9 cellular contexts compared by ENCODE assay signal in genomic region chr7:125670926-125671572, GRCh38.
DNase-seq lines count a peak whose midpoint lies in the region; ATAC-seq, FAIRE-seq and TF ChIP-seq lines count a peak whose summit lies in the region.
"Had no signal": no experiment of that assay in that cellular context is flagged by ENCODE, and none has a peak within 500 bp of the region (broad histone marks: within the 10 kb centered on the region; RNA-seq: fewer than 3 reads in every experiment).

No MANE protein-coding gene starts in this region.

- no peaks in the 10 kb centered on the region; the same call in 1 of the 2 replicates for H3K9me2 ChIP-seq in OCI-LY1 (ENCODE audit: low read depth, low read length)

- H3K27ac Mint-ChIP-seq in natural killer cell: no peak overlapping the region
- H3K27ac Mint-ChIP-seq in natural killer cell treated with Interleukin-12 subunit alpha and Interleukin-12 subunit beta and Interleukin-15 and Interleukin-18, amount 100 ng/mL, for 72 hours: no peak overlapping the region
- H3K27ac Mint-ChIP-seq: naive B cell had no signal

- no peak overlapping the region for H2AFZ ChIP-seq in OCI-LY1 (ENCODE audit: low read length)

- H3K9ac ChIP-seq in OCI-LY1 (ENCODE audit: low read length): no peak overlapping the region

- H3K4me1 ChIP-seq in OCI-LY1 (ENCODE audit: insufficient read depth, low read length, severe bottlenecking) (no peaks in the 10 kb centered on the region), tibial artery (no peaks in the 10 kb centered on the region)

- H3K4me2 ChIP-seq in OCI-LY1 (ENCODE audit: low read length): no peak overlapping the region

- no peaks in the 10 kb centered on the region for H3K36me3 Mint-ChIP-seq in natural killer cell
- no peaks in the 10 kb centered on the region for H3K36me3 Mint-ChIP-seq in natural killer cell treated with Interleukin-12 subunit alpha and Interleukin-12 subunit beta and Interleukin-15 and Interleukin-18, amount 100 ng/mL, for 72 hours
- H3K36me3 Mint-ChIP-seq: naive B cell had no signal

- H3K27ac ChIP-seq in OCI-LY1 (ENCODE audit: low read depth, low read length, poor library complexity, severe bottlenecking) (no peak overlapping the region), tibial artery (no peak overlapping the region)

- no peak overlapping the region for H3K4me3 ChIP-seq in OCI-LY1 (ENCODE audit: low read depth, low read length, poor library complexity, severe bottlenecking)
- no peak overlapping the region for H3K4me3 ChIP-seq in tibial artery
- H3K4me3 ChIP-seq in foreskin fibroblast (ENCODE audit: low read depth in 1 of 2, low read length in 2 of 2): no peak overlapping the region

- H3K4me1 Mint-ChIP-seq in natural killer cell: no peaks in the 10 kb centered on the region
- no peaks in the 10 kb centered on the region for H3K4me1 Mint-ChIP-seq in natural killer cell treated with Interleukin-12 subunit alpha and Interleukin-12 subunit beta and Interleukin-15 and Interleukin-18, amount 100 ng/mL, for 72 hours (ENCODE audit: low read depth in 2 of 2)
- H3K4me1 Mint-ChIP-seq: naive B cell had no signal

- no peaks in the 10 kb centered on the region for H3K27me3 Mint-ChIP-seq in natural killer cell (ENCODE audit: low read depth in 2 of 2)
- no peaks in the 10 kb centered on the region for H3K27me3 Mint-ChIP-seq in natural killer cell treated with Interleukin-12 subunit alpha and Interleukin-12 subunit beta and Interleukin-15 and Interleukin-18, amount 100 ng/mL, for 72 hours
- H3K27me3 Mint-ChIP-seq: naive B cell had no signal

- H3K4me3 Mint-ChIP-seq in natural killer cell: no peak overlapping the region
- no peak overlapping the region for H3K4me3 Mint-ChIP-seq in natural killer cell treated with Interleukin-12 subunit alpha and Interleukin-12 subunit beta and Interleukin-15 and Interleukin-18, amount 100 ng/mL, for 72 hours
- H3K4me3 Mint-ChIP-seq: naive B cell had no signal

- H4K20me1 ChIP-seq in OCI-LY1 (ENCODE audit: insufficient read depth, low read length): no peaks in the 10 kb centered on the region

- intact Hi-C loops in natural killer cell (cut with micrococcal nuclease) (loop anchor here (1.0 kb wide), 1 partner anchor 611 kb away; no protein-coding TSS in a partner anchor), tibial artery (cut with DNase I; ENCODE audit: low total_unique reads) (no loop called here)

- no peaks in the 10 kb centered on the region for H3K9me3 ChIP-seq in OCI-LY1 (ENCODE audit: low read length)
- H3K9me3 ChIP-seq in tibial artery: no peaks in the 10 kb centered on the region

- H3K36me3 ChIP-seq in OCI-LY1 (ENCODE audit: insufficient read depth, low read length) (no peaks in the 10 kb centered on the region), tibial artery (no peaks in the 10 kb centered on the region)

- ATAC-seq in natural killer cell (peak in 1 of 3 donors; percentile 30), GM18502 (IDR thresholded peaks at IDR 0.05; ENCODE audit: poor library complexity, unreplicated experiment) (no peak), GM18873 (IDR thresholded peaks at IDR 0.05; ENCODE audit: low FRiP score, unreplicated experiment) (no peak)
- ATAC-seq in natural killer cell treated with Interleukin-12 subunit alpha and Interleukin-12 subunit beta and Interleukin-15 and Interleukin-18, amount 100 ng/mL, for 72 hours: no peak

- H3K79me2 ChIP-seq in OCI-LY1 (ENCODE audit: insufficient read depth, low read length): no peaks in the 10 kb centered on the region

- no peaks in the 10 kb centered on the region for H3K27me3 ChIP-seq in OCI-LY1 (ENCODE audit: insufficient read depth, low read length)
- H3K27me3 ChIP-seq in tibial artery: no peaks in the 10 kb centered on the region

- peak; percentile 90 for FAIRE-seq in frontal cortex (lab: Jason Lieb, UNC)

- TF ChIP-seq CTCF in natural killer cell (IDR thresholded peaks at IDR 0.05): peak; percentile 67
- TF ChIP-seq CTCF in OCI-LY1 (IDR thresholded peaks at IDR 0.05; ENCODE audit: low read length): peak; percentile 91
- peak in 1 of 2 experiments; percentile 33 for TF ChIP-seq CTCF in tibial artery (IDR thresholded peaks at IDR 0.05)
- no peak for TF ChIP-seq CTCF in foreskin fibroblast (IDR thresholded peaks at IDR 0.05; ENCODE audit: low read depth, low read length)

- no peak for DNase-seq in natural killer cell
- DNase-seq in natural killer cell treated with Interleukin-12 subunit alpha and Interleukin-12 subunit beta and Interleukin-15 and Interleukin-18, amount 100 ng/mL, for 72 hours (ENCODE audit: low spot score): no peak
- DNase-seq in frontal cortex (ENCODE audit: low spot score in 2 of 2): peak in 1 of 2 donors; percentile 2
- DNase-seq in tibial artery: no peak
- no peak for DNase-seq in foreskin fibroblast
- DNase-seq: naive B cell had no signal

- H3K9me3 Mint-ChIP-seq in natural killer cell: no peaks in the 10 kb centered on the region
- no peaks in the 10 kb centered on the region for H3K9me3 Mint-ChIP-seq in natural killer cell treated with Interleukin-12 subunit alpha and Interleukin-12 subunit beta and Interleukin-15 and Interleukin-18, amount 100 ng/mL, for 72 hours

- no peaks in the 10 kb centered on the region for H3F3A ChIP-seq in OCI-LY1 (ENCODE audit: insufficient read depth, low read length)
